In the genomic region with DNA sequence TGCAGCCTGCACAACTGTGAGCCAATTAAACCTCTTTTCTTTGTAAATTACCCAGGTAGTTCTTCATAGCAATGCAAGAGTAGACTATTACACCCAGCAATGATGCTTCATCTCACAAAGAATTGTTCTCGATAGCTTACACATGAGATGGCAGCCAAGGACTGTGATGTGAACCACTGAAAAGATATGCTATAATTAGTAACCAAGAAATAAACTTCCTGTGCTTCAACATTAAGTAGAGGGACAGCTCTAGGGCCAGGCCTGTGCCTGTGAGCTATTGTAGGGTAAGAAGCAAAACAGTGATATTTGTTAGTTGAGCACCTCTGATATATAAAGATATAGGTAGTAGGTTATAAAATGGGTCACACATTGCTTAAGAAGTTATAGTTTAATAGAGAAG, we compare ENCODE assay signal across 16 cellular contexts. TPM values are rescaled to one million over a fixed set of nuclear protein-coding genes. Genes with fewer than 3 reads are reported as not detected.
A peak's percentile ranks its signal among the peaks of the same experiment; 100 is the strongest.
DNase-seq lines count a peak whose midpoint lies in the region; ATAC-seq and TF ChIP-seq lines count a peak whose summit lies in the region.
"Had no signal": no experiment of that assay in that cellular context is flagged by ENCODE, and none has a peak within 500 bp of the region (broad histone marks: within the 10 kb centered on the region; RNA-seq: fewer than 3 reads in every experiment).

No MANE protein-coding gene starts in this region.

- H3K9me2 ChIP-seq in GM23248 (ENCODE audit: insufficient read depth), result no peaks in the 10 kb centered on the region

- H2AFZ ChIP-seq in neuronal stem cell (ENCODE audit: low read length) (peak overlapping the region; percentile 68), GM23248 (no peak overlapping the region)

- WGBS in neuronal stem cell (ENCODE audit: extremely low coverage in 2 of 2, insufficient read length in 2 of 2, insufficient replicate concordance in 1 of 2), 2 donors, result no CpG with 5 or more reads among the region's 1 CpG
- 92 to 97% methylated on average over 1 of the region's 1 CpG for WGBS in GM23248 (ENCODE audit: low coverage in 1 of 2, low lambda C conversion rate in 2 of 2, missing lambda C conversion rate in 2 of 2), 2 experiments

- no peak overlapping the region for H3K9ac ChIP-seq in BLaER1 treated with 17β-estradiol and CSF1 and Interleukin-3, amounts not matched to agents 10 nM and 100 nM
- no peak overlapping the region for H3K9ac ChIP-seq in neuronal stem cell (ENCODE audit: low read depth, low read length, poor library complexity)
- H3K9ac ChIP-seq in GM23248, result no peak overlapping the region

- ATAC-seq in left ventricle myocardium superior, result peak; percentile 56
- ATAC-seq in HG03354 (IDR thresholded peaks at IDR 0.05; ENCODE audit: poor library complexity, severe bottlenecking, unreplicated experiment), result no peak
- ATAC-seq in HG02852 (IDR thresholded peaks at IDR 0.05; ENCODE audit: unreplicated experiment), result no peak

- DNase-seq in endothelial cell (ENCODE audit: low spot score) (no peak), left ventricle myocardium superior (no peak), neuronal stem cell (ENCODE audit: low spot score) (no peak), GM23248 (no peak), SW 1271 (lab: John Stamatoyannopoulos, UW) (no peak)
- DNase-seq: DMS 273 treated with DMSO at 0.1 percent for 48 hours; NCI-H1105 treated with DMSO at 0.1 percent for 48 hours; NCI-H187; NCI-H69; NK-92 treated with Interleukin-12 subunit alpha and Interleukin-12 subunit beta, amount 100 ng/mL, for 24 hours; OCI-M1 had no signal

- H3K4me1 Mint-ChIP-seq in endothelial cell (ENCODE audit: unreplicated experiment), result peaks cover 23% of the 10 kb centered on the region

- H3K18ac ChIP-seq in neuronal stem cell (ENCODE audit: low read length), result no peak overlapping the region

- no peak overlapping the region for H2AK5ac ChIP-seq in neuronal stem cell (ENCODE audit: low read depth, low read length)

- H2BK120ac ChIP-seq in neuronal stem cell (ENCODE audit: low read depth, low read length), result no peak overlapping the region

- H3K36me3 ChIP-seq in BLaER1 treated with 17β-estradiol and CSF1 and Interleukin-3, amounts not matched to agents 10 nM and 100 nM, result no peaks in the 10 kb centered on the region
- H3K36me3 ChIP-seq in neuronal stem cell (replicated peaks in 1 of 2; ENCODE audit: control insufficient read depth in 2 of 2, insufficient read depth in 2 of 2, low read length in 2 of 2) (no peaks in the 10 kb centered on the region), GM23248 (ENCODE audit: low read depth) (no peaks in the 10 kb centered on the region)

- H3K27me3 Mint-ChIP-seq in endothelial cell (ENCODE audit: unreplicated experiment), result no peaks in the 10 kb centered on the region

- no peak overlapping the region for H2BK5ac ChIP-seq in neuronal stem cell (ENCODE audit: low read length)

- intact Hi-C loops in left ventricle myocardium superior (cut with micrococcal nuclease), result no loop called here

- H3K4me3 ChIP-seq in BLaER1 treated with 17β-estradiol and CSF1 and Interleukin-3, amounts not matched to agents 10 nM and 100 nM, result no peak overlapping the region
- H3K4me3 ChIP-seq in neuronal stem cell (ENCODE audit: low read length in 2 of 2), result no peak overlapping the region
- H3K4me3 ChIP-seq in GM23248, result no peak overlapping the region

- H3F3A ChIP-seq in GM23248 (ENCODE audit: insufficient read depth), result peaks cover 17% of the 10 kb centered on the region

- no peaks in the 10 kb centered on the region for H3K79me2 ChIP-seq in GM23248 (ENCODE audit: insufficient read depth)

- H3K4ac ChIP-seq in neuronal stem cell (ENCODE audit: low read length), result no peak overlapping the region

- H2BK15ac ChIP-seq in neuronal stem cell (ENCODE audit: low read length), result no peak overlapping the region

- H4K91ac ChIP-seq in neuronal stem cell (ENCODE audit: low read depth, low read length, poor library complexity), result no peak overlapping the region

- peak overlapping the region in 7 of 11 experiments; percentile 13 to 50 (median 29); a peak in 12 of 22 replicates for H3K4me2 ChIP-seq in BLaER1 treated with 17β-estradiol and CSF1 and Interleukin-3, amounts not matched to agents 10 nM and 100 nM
- H3K4me2 ChIP-seq in neuronal stem cell (ENCODE audit: insufficient read depth, low read length, poor library complexity, severe bottlenecking), result no peak overlapping the region
- no peak overlapping the region for H3K4me2 ChIP-seq in GM23248 (ENCODE audit: unreplicated experiment)

- H4K20me1 ChIP-seq in BLaER1 treated with 17β-estradiol and CSF1 and Interleukin-3, amounts not matched to agents 10 nM and 100 nM, result no peaks in the 10 kb centered on the region
- no peaks in the 10 kb centered on the region for H4K20me1 ChIP-seq in GM23248 (ENCODE audit: insufficient read depth)

- no peak overlapping the region for H4K8ac ChIP-seq in neuronal stem cell (ENCODE audit: low read depth, low read length)

- no peak for TF ChIP-seq CTCF in endothelial cell (IDR thresholded peaks at IDR 0.05; ENCODE audit: unreplicated experiment)

- H3K4me1 ChIP-seq in BLaER1 treated with 17β-estradiol and CSF1 and Interleukin-3, amounts not matched to agents 10 nM and 100 nM, result peaks cover 0 to 8% (median 7%) of the 10 kb centered on the region in 10 experiments; a peak in 11 of 20 replicates
- peaks cover 4 to 12% of the 10 kb centered on the region in 2 donors for H3K4me1 ChIP-seq in neuronal stem cell (ENCODE audit: control insufficient read depth in 2 of 2, insufficient read depth in 1 of 2, low read depth in 1 of 2, low read length in 2 of 2)
- H3K4me1 ChIP-seq in GM23248 (ENCODE audit: insufficient read depth), result peaks cover 14% of the 10 kb centered on the region

- H3K27me3 ChIP-seq in BLaER1 treated with 17β-estradiol and CSF1 and Interleukin-3, amounts not matched to agents 10 nM and 100 nM, result no peaks in the 10 kb centered on the region
- no peaks in the 10 kb centered on the region for H3K27me3 ChIP-seq in neuronal stem cell (ENCODE audit: control insufficient read depth in 3 of 3, insufficient read depth in 3 of 3, low read depth in 1 of 3, low read length in 3 of 3)
- no peaks in the 10 kb centered on the region for H3K27me3 ChIP-seq in GM23248 (replicated peaks; ENCODE audit: insufficient read depth)

- no peak overlapping the region for H2BK12ac ChIP-seq in neuronal stem cell (ENCODE audit: low read length)

- H3K27ac ChIP-seq in BLaER1 treated with 17β-estradiol and CSF1 and Interleukin-3, amounts not matched to agents 10 nM and 100 nM, result no peak overlapping the region
- H3K27ac ChIP-seq in neuronal stem cell (replicated peaks; ENCODE audit: low read length), result no peak overlapping the region
- no peak overlapping the region for H3K27ac ChIP-seq in GM23248
- H3K27ac ChIP-seq: C4-2B, HL-60 had no signal

- H3K36me3 Mint-ChIP-seq in endothelial cell (ENCODE audit: low read depth, unreplicated experiment), result no peaks in the 10 kb centered on the region

- peak overlapping the region; percentile 22 for H3K27ac Mint-ChIP-seq in endothelial cell (ENCODE audit: unreplicated experiment)

- no peaks in the 10 kb centered on the region for H3K79me1 ChIP-seq in neuronal stem cell (ENCODE audit: low read depth, low read length)

- H3K9me3 Mint-ChIP-seq in endothelial cell (ENCODE audit: unreplicated experiment), result no peaks in the 10 kb centered on the region

- H3K14ac ChIP-seq in neuronal stem cell (ENCODE audit: low read length), result no peak overlapping the region

- peaks cover 0 to 17% (median 8%) of the 10 kb centered on the region in 11 experiments; a peak in 10 of 22 replicates for H3K9me3 ChIP-seq in BLaER1 treated with 17β-estradiol and CSF1 and Interleukin-3, amounts not matched to agents 10 nM and 100 nM (replicated peaks in 1 of 11)
- H3K9me3 ChIP-seq in neuronal stem cell (replicated peaks in 1 of 2; ENCODE audit: control insufficient read depth in 2 of 2, insufficient read depth in 1 of 2, low read depth in 1 of 2, low read length in 2 of 2), result peaks cover 0 to 3% of the 10 kb centered on the region in 2 donors
- no peaks in the 10 kb centered on the region for H3K9me3 ChIP-seq in GM23248 (ENCODE audit: low read depth)

- in situ Hi-C loops in GM23248 (cut with MboI), result loop anchor here (10.0 to 25.0 kb wide), 2 partner anchors 157 to 1014 kb away; no protein-coding TSS in a partner anchor

- H3K4me3 Mint-ChIP-seq in endothelial cell (ENCODE audit: unreplicated experiment), result peak overlapping the region; percentile 44

- H3K23ac ChIP-seq in neuronal stem cell (ENCODE audit: low read depth, low read length, poor library complexity), result no peak overlapping the region

RNA-seq across cellular contexts. Expression of a gene that starts 41.8 kb away (rescaled TPM):
- total RNA-seq in endothelial cell (ENCODE audit: unreplicated experiment) (27.6 TPM), left ventricle myocardium superior (19.5 TPM)
- 143 TPM for polyA plus RNA-seq in neuronal stem cell (2013, experiment 1 of 2)
- 143 TPM for polyA plus RNA-seq in neuronal stem cell (2013, experiment 2 of 2)
- 34.3 and 42.8 TPM in 2 replicates for total RNA-seq in GM23248 (2014; rRNA removed; shearing (Covaris generic))
- 8.8 and 9.2 TPM in 2 replicates for polyA plus RNA-seq in GM23248 (2016; fragmentation: Nextera tagmentation; extraction: Ambion mirVana)

Comparison
In these comparisons a context has a peak if more than half of its experiments do, and no peak if none do; other contexts are left out.
1. H3K4me2 ChIP-seq: peak in BLaER1 treated with 17β-estradiol and CSF1 and Interleukin-3, amounts not matched to agents 10 nM and 100 nM (7 of 11); none in neuronal stem cell (single experiment) and GM23248 (single experiment).